18 cellular contexts compared by ENCODE assay signal in the genomic region with DNA sequence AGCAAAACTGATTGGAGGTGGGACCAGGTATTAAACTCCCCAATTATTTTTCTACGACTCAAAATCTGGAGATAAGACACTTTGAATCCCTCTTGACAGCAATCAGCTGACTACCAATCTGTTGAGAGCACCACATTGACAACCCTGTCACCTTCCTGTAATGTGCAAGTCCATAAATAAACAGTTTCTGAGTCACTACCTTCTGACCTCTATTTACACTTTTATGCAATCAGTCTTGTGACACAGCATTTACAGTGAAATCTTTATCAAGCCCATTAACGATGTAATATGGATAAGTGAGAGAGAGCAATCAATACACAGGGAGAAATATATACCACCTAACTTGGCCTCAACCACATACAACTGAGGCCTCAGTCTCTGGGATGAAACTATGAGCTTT.
DNase-seq lines count a peak whose midpoint lies in the region; ATAC-seq and TF ChIP-seq lines count a peak whose summit lies in the region.
"Had no signal": no experiment of that assay in that cellular context is flagged by ENCODE, and none has a peak within 500 bp of the region (broad histone marks: within the 10 kb centered on the region; RNA-seq: fewer than 3 reads in every experiment).

No MANE protein-coding gene starts in this region.

- no peak for TF ChIP-seq POLR2A in gastrocnemius medialis (IDR thresholded peaks at IDR 0.05)

- peak; percentile 55 to 56 for ATAC-seq in gastrocnemius medialis
- no peak for ATAC-seq in GM21619 (IDR thresholded peaks at IDR 0.05; ENCODE audit: unreplicated experiment)

- H4K20me1 ChIP-seq in hepatocyte (ENCODE audit: insufficient read depth, poor library complexity, severe bottlenecking) = no peaks in the 10 kb centered on the region

- H3K9me3 ChIP-seq in hepatocyte (ENCODE audit: low read depth) = no peaks in the 10 kb centered on the region
- no peaks in the 10 kb centered on the region for H3K9me3 ChIP-seq in gastrocnemius medialis
- H3K9me3 ChIP-seq in WERI-Rb-1 (ENCODE audit: severe bottlenecking) = no peaks in the 10 kb centered on the region

- intact Hi-C loops in gastrocnemius medialis (cut with DNase I; ENCODE audit: low total_unique reads) = no loop called here

- in situ Hi-C loops in gastrocnemius medialis (cut with MboI; ENCODE audit: low sequenced_read_pairs in 4 of 4) = no loop called here

- H2AFZ ChIP-seq in hepatocyte = no peak overlapping the region

- TF ChIP-seq CTCF in hepatocyte (IDR thresholded peaks at IDR 0.05; ENCODE audit: poor library complexity) (no peak), gastrocnemius medialis (IDR thresholded peaks at IDR 0.05 in 4 of 5, conservative IDR thresholded peaks at IDR 0.05 in 1 of 5) (no peak), WERI-Rb-1 (IDR thresholded peaks at IDR 0.05; ENCODE audit: low read depth, low read length) (no peak)

- H3K4me3 ChIP-seq in hepatocyte = no peak overlapping the region
- no peak overlapping the region for H3K4me3 ChIP-seq in gastrocnemius medialis
- no peak overlapping the region for H3K4me3 ChIP-seq in WERI-Rb-1 (ENCODE audit: low read depth, low read length)
- H3K4me3 ChIP-seq: SJCRH30 had no signal

- no peaks in the 10 kb centered on the region for H3K9me2 ChIP-seq in hepatocyte (replicated peaks; ENCODE audit: insufficient read depth)

- H3K36me3 ChIP-seq in hepatocyte (replicated peaks; ENCODE audit: insufficient read depth, low read depth) (no peaks in the 10 kb centered on the region), gastrocnemius medialis (no peaks in the 10 kb centered on the region), WERI-Rb-1 (no peaks in the 10 kb centered on the region)
- H3K36me3 ChIP-seq: SJCRH30 had no signal

- H3K27me3 ChIP-seq in hepatocyte = no peaks in the 10 kb centered on the region
- H3K27me3 ChIP-seq in gastrocnemius medialis = no peaks in the 10 kb centered on the region
- H3K27me3 ChIP-seq in WERI-Rb-1 (ENCODE audit: insufficient read depth, low read depth, severe bottlenecking) = no peaks in the 10 kb centered on the region
- H3K27me3 ChIP-seq: SJCRH30 had no signal

- 51% methylated on average over 2 of the region's 2 CpGs for WGBS in hepatocyte (ENCODE audit: low lambda C conversion rate, missing lambda C conversion rate)

- H3K79me2 ChIP-seq in hepatocyte = no peaks in the 10 kb centered on the region

- no peak overlapping the region for H3K4me2 ChIP-seq in hepatocyte

- H3K4me1 ChIP-seq in hepatocyte (ENCODE audit: insufficient read depth) = no peaks in the 10 kb centered on the region
- H3K4me1 ChIP-seq in gastrocnemius medialis = peaks cover 0 to 9% of the 10 kb centered on the region in 2 donors
- H3K4me1 ChIP-seq: SJCRH30 had no signal

- H3K27ac ChIP-seq in hepatocyte = peak overlapping the region; percentile 61
- no peak overlapping the region for H3K27ac ChIP-seq in gastrocnemius medialis
- no peak overlapping the region for H3K27ac ChIP-seq in WERI-Rb-1
- H3K27ac ChIP-seq: SJCRH30 had no signal

- peak; percentile 35 for DNase-seq in NOMO-1 treated with DMSO at 0.1 percent for 48 hours (lab: John Stamatoyannopoulos, UW; ENCODE audit: unreplicated experiment)
- no peak for DNase-seq in NOMO-1 treated with dmso at 0.1 percent for 144 hours (lab: John Stamatoyannopoulos, UW; ENCODE audit: unreplicated experiment)
- DNase-seq in HuH-7 (ENCODE audit: low spot score) = peak; percentile 3
- DNase-seq in hepatocyte (ENCODE audit: low spot score) = peak; percentile 21
- DNase-seq in gastrocnemius medialis = no peak
- no peak for DNase-seq in WERI-Rb-1
- no peak for DNase-seq in SIG-M5 treated with dmso at 0.1 percent for 504 hours (lab: John Stamatoyannopoulos, UW; ENCODE audit: unreplicated experiment)
- DNase-seq: CD4-positive, CD25-positive, alpha-beta regulatory T cell; H7; KBM-7; NCI-H1105 treated with DMSO at 0.1 percent for 48 hours; NCI-H187; NCI-H2171; NCI-H510A; RPMI8226; SJCRH30; SW 1271 had no signal

Comparison
In these comparisons a context has a peak if more than half of its experiments do, and no peak if none do; other contexts are left out.
1. DNase-seq: peak in NOMO-1 treated with DMSO at 0.1 percent for 48 hours (single experiment), HuH-7 (single experiment) and hepatocyte (single experiment); none in NOMO-1 treated with dmso at 0.1 percent for 144 hours (single experiment), gastrocnemius medialis (0 of 2), WERI-Rb-1 (single experiment) and SIG-M5 treated with dmso at 0.1 percent for 504 hours (single experiment).